Comparison of ENCODE assay signal across 1 cellular context in genomic region chr18:518081-518480, GRCh38.
TF ChIP-seq lines count a peak whose summit lies in the region.

No MANE protein-coding gene starts in this region.

TF ChIP-seq in GM23338, 12 proteins besides CTCF, POLR2A, EP300 and RAD21 (continued from another document):
- TF ChIP-seq ETS1 (IDR thresholded peaks at IDR 0.05) (no peak), ZNF462 (CRISPR knock-in tag; IDR thresholded peaks at IDR 0.05) (no peak), CREB1 (CRISPR knock-in tag; IDR thresholded peaks at IDR 0.05; ENCODE audit: low read depth) (no peak), STAT1 (IDR thresholded peaks at IDR 0.05; ENCODE audit: unreplicated experiment) (no peak), EZH2 (IDR thresholded peaks at IDR 0.05; ENCODE audit: low read depth, unreplicated experiment) (no peak), JUNB (IDR thresholded peaks at IDR 0.05; ENCODE audit: unreplicated experiment) (no peak), ZNF114 (CRISPR knock-in tag; IDR thresholded peaks at IDR 0.05) (no peak), POLR2AphosphoS5 (IDR thresholded peaks at IDR 0.05; ENCODE audit: low read depth) (no peak), ZNF331 (CRISPR knock-in tag; IDR thresholded peaks at IDR 0.05; ENCODE audit: low read depth) (no peak), NANOG (IDR thresholded peaks at IDR 0.05; ENCODE audit: borderline replicate concordance) (no peak), EZH2phosphoT487 (IDR thresholded peaks at IDR 0.05; ENCODE audit: unreplicated experiment) (no peak)
TF ChIP-seq in GM23338: peak in this region for 0.
